Comparison of ENCODE assay signal across 9 cellular contexts in the genomic region with DNA sequence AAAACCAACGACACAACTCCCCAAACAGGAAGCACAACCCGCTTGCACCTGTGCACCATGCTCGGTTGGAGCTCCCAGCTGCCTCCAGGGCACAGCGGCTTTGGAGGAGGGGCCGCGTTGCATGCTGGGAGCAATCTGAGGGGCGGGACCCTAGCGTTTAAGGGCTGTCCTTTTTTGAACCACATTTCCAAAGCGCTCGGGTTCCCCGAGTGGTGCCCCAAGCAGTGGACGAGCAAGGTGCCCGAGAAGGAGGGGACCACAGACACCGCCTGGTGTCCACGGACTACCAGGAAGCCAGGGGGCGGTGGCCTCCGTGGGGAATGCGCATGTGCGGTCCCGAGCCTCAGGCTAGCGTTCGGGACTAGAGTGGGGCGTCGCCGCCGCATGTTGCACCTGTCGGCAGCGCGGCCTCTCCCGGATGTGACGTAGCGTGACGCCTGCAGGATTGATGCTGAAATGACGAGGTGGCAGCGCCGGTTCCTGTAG. TPM values are rescaled to one million over a fixed set of nuclear protein-coding genes. Genes with fewer than 3 reads are reported as not detected.
DNase-seq lines count a peak whose midpoint lies in the region; ATAC-seq and TF ChIP-seq lines count a peak whose summit lies in the region.
"Had no signal": no experiment of that assay in that cellular context is flagged by ENCODE, and none has a peak within 500 bp of the region (broad histone marks: within the 10 kb centered on the region; RNA-seq: fewer than 3 reads in every experiment).

No MANE protein-coding gene starts in this region.

- H3K9me3 ChIP-seq in vagina, result no peaks in the 10 kb centered on the region
- H3K9me3 ChIP-seq in hepatocyte (ENCODE audit: low read depth), result no peaks in the 10 kb centered on the region

- peak; percentile 69 for ATAC-seq in stimulated activated effector memory CD8-positive, alpha-beta T cell treated with anti-CD3 and anti-CD28 coated beads, Interleukin-12 subunit alpha, Interleukin-12 subunit beta, amount 100 ng/mL, for 72 hours
- no peak for ATAC-seq in GM18873 (IDR thresholded peaks at IDR 0.05; ENCODE audit: low FRiP score, unreplicated experiment)
- ATAC-seq in GM21515 (IDR thresholded peaks at IDR 0.05; ENCODE audit: unreplicated experiment), result no peak

- intact Hi-C loops in vagina (cut with DNase I), result no loop called here

- H3K9me2 ChIP-seq in hepatocyte (replicated peaks; ENCODE audit: insufficient read depth), result no peaks in the 10 kb centered on the region

- H3K4me1 Mint-ChIP-seq in stimulated activated effector memory CD8-positive, alpha-beta T cell treated with anti-CD3 and anti-CD28 coated beads, Interleukin-12 subunit alpha, Interleukin-12 subunit beta, amount 100 ng/mL, for 72 hours, result no peaks in the 10 kb centered on the region

- 89% methylated on average over 35 of the region's 36 CpGs for WGBS in hepatocyte (ENCODE audit: low lambda C conversion rate, missing lambda C conversion rate)

- no peak overlapping the region for H3K27ac Mint-ChIP-seq in stimulated activated effector memory CD8-positive, alpha-beta T cell treated with anti-CD3 and anti-CD28 coated beads, Interleukin-12 subunit alpha, Interleukin-12 subunit beta, amount 100 ng/mL, for 72 hours

- no peaks in the 10 kb centered on the region for H3K79me2 ChIP-seq in hepatocyte

- no peaks in the 10 kb centered on the region for H3K9me3 Mint-ChIP-seq in stimulated activated effector memory CD8-positive, alpha-beta T cell treated with anti-CD3 and anti-CD28 coated beads, Interleukin-12 subunit alpha, Interleukin-12 subunit beta, amount 100 ng/mL, for 72 hours

- H3K36me3 ChIP-seq in vagina, result no peaks in the 10 kb centered on the region
- no peaks in the 10 kb centered on the region for H3K36me3 ChIP-seq in hepatocyte (replicated peaks; ENCODE audit: insufficient read depth, low read depth)

- TF ChIP-seq CTCF in vagina (IDR thresholded peaks at IDR 0.05) (no peak), hepatocyte (IDR thresholded peaks at IDR 0.05; ENCODE audit: poor library complexity) (no peak)

- peak overlapping the region; percentile 38 for H3K4me3 Mint-ChIP-seq in stimulated activated effector memory CD8-positive, alpha-beta T cell treated with anti-CD3 and anti-CD28 coated beads, Interleukin-12 subunit alpha, Interleukin-12 subunit beta, amount 100 ng/mL, for 72 hours

- no peak overlapping the region for H3K4me2 ChIP-seq in hepatocyte

- DNase-seq in NCI-H1092 (lab: John Stamatoyannopoulos, UW) (peak; percentile 27), germinal center (ENCODE audit: low spot score) (peak; percentile 49), vagina (ENCODE audit: extremely low spot score in 2 of 2) (no peak), hepatocyte (ENCODE audit: low spot score) (no peak)
- peak; percentile 48 for DNase-seq in activated CD4-positive, alpha-beta T cell treated with anti-CD3 and anti-CD28 coated beads, Interleukin-2, amount 50 U/mL, for 1 hour
- peak; percentile 12 to 64 for DNase-seq in stimulated activated effector memory CD8-positive, alpha-beta T cell treated with anti-CD3 and anti-CD28 coated beads, Interleukin-12 subunit alpha, Interleukin-12 subunit beta, amount 100 ng/mL, for 72 hours (ENCODE audit: low spot score in 2 of 2)

- no peak overlapping the region for H3K27ac ChIP-seq in vagina
- no peak overlapping the region for H3K27ac ChIP-seq in hepatocyte
- H3K27ac ChIP-seq: HL-60 had no signal

- H3K27me3 ChIP-seq in vagina (no peaks in the 10 kb centered on the region), hepatocyte (no peaks in the 10 kb centered on the region)

- H2AFZ ChIP-seq in hepatocyte, result no peak overlapping the region

- H4K20me1 ChIP-seq in hepatocyte (ENCODE audit: insufficient read depth, poor library complexity, severe bottlenecking), result no peaks in the 10 kb centered on the region

- H3K4me3 ChIP-seq in vagina, result peak overlapping the region in 1 of 2 donors; percentile 30
- no peak overlapping the region for H3K4me3 ChIP-seq in hepatocyte

- H3K36me3 Mint-ChIP-seq in stimulated activated effector memory CD8-positive, alpha-beta T cell treated with anti-CD3 and anti-CD28 coated beads, Interleukin-12 subunit alpha, Interleukin-12 subunit beta, amount 100 ng/mL, for 72 hours, result no peaks in the 10 kb centered on the region

- H3K4me1 ChIP-seq in vagina (peaks cover 7% of the 10 kb centered on the region), hepatocyte (ENCODE audit: insufficient read depth) (no peaks in the 10 kb centered on the region)

- TF ChIP-seq POLR2A in vagina (IDR thresholded peaks at IDR 0.05), result no peak

RNA-seq across cellular contexts. Expression of a gene that starts 11.9 kb away (rescaled TPM):
- total RNA-seq in vagina, result 7.4 TPM
- 8.4 and 10.0 TPM in 2 replicates for total RNA-seq in hepatocyte
- 12.8 and 13.2 TPM in 2 replicates for polyA plus RNA-seq in hepatocyte

RNA-seq across cellular contexts. Expression of a gene that starts 21.6 kb away (rescaled TPM):
- total RNA-seq in vagina, result not detected
- 0.03 TPM in 1 of 2 replicates, not detected in the other for total RNA-seq in hepatocyte
- polyA plus RNA-seq in hepatocyte, result not detected in 2 replicates

RNA-seq across cellular contexts. Expression of a gene that starts 47.5 kb away (rescaled TPM):
- 3.7 TPM for total RNA-seq in vagina
- 6.4 and 7.4 TPM in 2 replicates for total RNA-seq in hepatocyte
- polyA plus RNA-seq in hepatocyte, result 2.7 and 3.0 TPM in 2 replicates

RNA-seq across cellular contexts. Expression of a gene that starts 56.0 kb away (rescaled TPM):
- total RNA-seq in vagina (6.4 TPM), hepatocyte (3.3 and 3.4 TPM in 2 replicates)
- polyA plus RNA-seq in hepatocyte, result 1.8 and 2.2 TPM in 2 replicates

Comparison
In these comparisons a context has a peak if more than half of its experiments do, and no peak if none do; other contexts are left out.
1. DNase-seq: peak in NCI-H1092 (single experiment), activated CD4-positive, alpha-beta T cell treated with anti-CD3 and anti-CD28 coated beads, Interleukin-2, amount 50 U/mL, for 1 hour (single experiment), germinal center (single experiment) and stimulated activated effector memory CD8-positive, alpha-beta T cell treated with anti-CD3 and anti-CD28 coated beads, Interleukin-12 subunit alpha, Interleukin-12 subunit beta, amount 100 ng/mL, for 72 hours (2 of 2); none in vagina (0 of 2) and hepatocyte (single experiment).